28 cellular contexts compared by ENCODE assay signal in the genomic region with DNA sequence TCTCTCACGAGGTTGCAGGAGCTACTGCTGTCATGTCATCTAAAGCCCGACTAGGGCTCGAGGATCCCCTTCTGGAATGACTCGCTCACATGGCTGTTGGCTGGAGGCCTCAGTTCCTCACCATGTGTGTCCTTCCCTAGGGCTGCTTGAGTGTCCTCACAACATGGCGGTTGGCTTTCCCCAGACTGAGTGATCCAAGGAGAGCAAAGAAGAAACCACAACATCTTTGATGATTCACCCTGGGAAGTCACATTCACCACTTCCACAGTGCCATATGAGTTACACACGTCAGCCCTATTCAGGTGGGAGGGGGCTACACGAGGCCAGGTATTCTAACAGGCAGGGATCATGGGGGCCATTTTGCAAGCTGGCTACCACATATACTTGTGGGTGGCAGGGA.
DNase-seq lines count a peak whose midpoint lies in the region; ATAC-seq, FAIRE-seq and TF ChIP-seq lines count a peak whose summit lies in the region.
"Had no signal": no experiment of that assay in that cellular context is flagged by ENCODE, and none has a peak within 500 bp of the region (broad histone marks: within the 10 kb centered on the region; RNA-seq: fewer than 3 reads in every experiment).

No MANE protein-coding gene starts in this region.

- H3K4me1 Mint-ChIP-seq in activated naive CD8-positive, alpha-beta T cell treated with anti-CD3 and anti-CD28 coated beads, Interleukin-2, amount 50 U/mL, for 24 hours = no peaks in the 10 kb centered on the region
- no peaks in the 10 kb centered on the region for H3K4me1 Mint-ChIP-seq in activated naive CD8-positive, alpha-beta T cell treated with anti-CD3 and anti-CD28 coated beads for 36 hours
- H3K4me1 Mint-ChIP-seq: B cell had no signal

- in situ Hi-C loops in K562 (cut with MboI) = no loop called here

- H3K4me3 ChIP-seq in NB4 (ENCODE audit: low read depth, low read length) (no peak overlapping the region), K562 (no peak overlapping the region), WERI-Rb-1 (ENCODE audit: low read depth, low read length) (no peak overlapping the region)
- H3K4me3 ChIP-seq: esophagus muscularis mucosa, gastroesophageal sphincter, skin epidermis, stomach, thyroid gland, vagina had no signal

- no peaks in the 10 kb centered on the region for H3K27me3 Mint-ChIP-seq in activated naive CD8-positive, alpha-beta T cell treated with anti-CD3 and anti-CD28 coated beads, Interleukin-2, amount 50 U/mL, for 24 hours
- H3K27me3 Mint-ChIP-seq in activated naive CD8-positive, alpha-beta T cell treated with anti-CD3 and anti-CD28 coated beads for 36 hours = peaks cover 4% of the 10 kb centered on the region
- H3K27me3 Mint-ChIP-seq: activated naive CD8-positive, alpha-beta T cell; natural killer cell treated with Interleukin-12 subunit alpha and Interleukin-12 subunit beta and Interleukin-15 and Interleukin-18, amount 100 ng/mL, for 72 hours had no signal

- H3K9me3 Mint-ChIP-seq in activated naive CD8-positive, alpha-beta T cell treated with anti-CD3 and anti-CD28 coated beads, Interleukin-2, amount 50 U/mL, for 24 hours = no peaks in the 10 kb centered on the region
- no peaks in the 10 kb centered on the region for H3K9me3 Mint-ChIP-seq in activated naive CD8-positive, alpha-beta T cell treated with anti-CD3 and anti-CD28 coated beads for 36 hours
- H3K9me3 Mint-ChIP-seq: central memory CD8-positive, alpha-beta T cell; natural killer cell treated with Interleukin-12 subunit alpha and Interleukin-12 subunit beta and Interleukin-15 and Interleukin-18, amount 100 ng/mL, for 72 hours had no signal

- DNase-seq in activated naive CD8-positive, alpha-beta T cell treated with anti-CD3 and anti-CD28 coated beads, Interleukin-2, amount 50 U/mL, for 24 hours = no peak
- no peak for DNase-seq in activated naive CD8-positive, alpha-beta T cell treated with anti-CD3 and anti-CD28 coated beads for 36 hours
- DNase-seq in NB4 (ENCODE audit: low read depth) (peak; percentile 19), K562 (ENCODE audit: extremely low read depth in 1 of 4, low spot score in 3 of 4) (no peak), globus pallidus (ENCODE audit: low spot score) (no peak), WERI-Rb-1 (no peak)
- DNase-seq in stimulated activated CD4-positive, alpha-beta T cell treated with anti-CD3 and anti-CD28 coated beads, Interleukin-4, amount 100 ng/mL, for 1 hour = no peak
- DNase-seq: activated CD4-positive, alpha-beta memory T cell treated with anti-CD3 and anti-CD28 coated beads for 36 hours; activated CD8-positive, alpha-beta memory T cell treated with anti-CD3 and anti-CD28 coated beads, Interleukin-2, amount 50 U/mL, for 4 hours; NCI-H2029 treated with DMSO at 0.1 percent for 48 hours; NCI-H526; NK-92 treated with Interleukin-12 subunit alpha and Interleukin-12 subunit beta, amount 100 ng/mL, for 24 hours; stimulated activated CD8-positive, alpha-beta memory T cell treated with anti-CD3 and anti-CD28 coated beads, Interleukin-4, amount 100 ng/mL, for 48 hours; stomach; thyroid gland had no signal

- no peak for TF ChIP-seq EP300 in K562 (IDR thresholded peaks at IDR 0.05; ENCODE audit: low read length)

- no peaks in the 10 kb centered on the region for H3K36me3 Mint-ChIP-seq in activated naive CD8-positive, alpha-beta T cell treated with anti-CD3 and anti-CD28 coated beads, Interleukin-2, amount 50 U/mL, for 24 hours (ENCODE audit: low read depth)
- no peaks in the 10 kb centered on the region for H3K36me3 Mint-ChIP-seq in activated naive CD8-positive, alpha-beta T cell treated with anti-CD3 and anti-CD28 coated beads for 36 hours
- H3K36me3 Mint-ChIP-seq: activated CD4-positive, alpha-beta memory T cell treated with anti-CD3 and anti-CD28 coated beads for 36 hours; activated naive CD8-positive, alpha-beta T cell; natural killer cell treated with Interleukin-12 subunit alpha and Interleukin-12 subunit beta and Interleukin-15 and Interleukin-18, amount 100 ng/mL, for 72 hours had no signal

- no peak for TF ChIP-seq CTCF in NB4 (IDR thresholded peaks at IDR 0.05; ENCODE audit: low read depth, low read length)
- no peak for TF ChIP-seq CTCF in K562 (IDR thresholded peaks at IDR 0.05 in 2 of 3, conservative IDR thresholded peaks at IDR 0.05 in 1 of 3; ENCODE audit: insufficient read depth in 2 of 3, low read depth in 1 of 3, low read length in 3 of 3)
- TF ChIP-seq CTCF in WERI-Rb-1 (IDR thresholded peaks at IDR 0.05; ENCODE audit: low read depth, low read length) = no peak

- CTCF ChIA-PET in K562 (lab: Yijun Ruan, JAX; ENCODE audit: low intra/inter-chr PET ratio) = no interaction called here

- no peak for FAIRE-seq in K562 (lab: Jason Lieb, UNC)
- FAIRE-seq: islet of Langerhans had no signal

- H3K4me2 ChIP-seq in K562 (ENCODE audit: insufficient read depth, low read length) = no peak overlapping the region

- H3K9ac ChIP-seq in K562 (ENCODE audit: insufficient read depth in 1 of 2, low read depth in 2 of 2, low read length in 2 of 2) = no peak overlapping the region

- intact Hi-C loops in K562 (cut with micrococcal nuclease) = no loop called here

- 10% methylated on average over 7 of the region's 7 CpGs for WGBS in K562 (ENCODE audit: insufficient coverage, low coverage, missing lambda C conversion rate)

- TF ChIP-seq RAD21 in K562 (CRISPR knock-in tag; conservative IDR thresholded peaks at IDR 0.05 in 1 of 2, IDR thresholded peaks at IDR 0.05 in 1 of 2) = no peak

- H3K36me3 ChIP-seq in K562 (ENCODE audit: control insufficient read depth, insufficient read depth, low read length) (no peaks in the 10 kb centered on the region), WERI-Rb-1 (no peaks in the 10 kb centered on the region)
- H3K36me3 ChIP-seq: esophagus muscularis mucosa, gastroesophageal sphincter, stomach, thyroid gland, vagina had no signal

- H4K20me1 ChIP-seq in K562 (replicated peaks; ENCODE audit: control insufficient read depth, insufficient read depth, low read length) = no peaks in the 10 kb centered on the region

- H3K4me1 ChIP-seq in K562 (replicated peaks in 1 of 2; ENCODE audit: control insufficient read depth in 2 of 2, insufficient read depth in 2 of 2, low read length in 2 of 2) = no peaks in the 10 kb centered on the region; a peak in 1 of 5 replicates
- H3K4me1 ChIP-seq: esophagus muscularis mucosa, gastroesophageal sphincter, thyroid gland, vagina had no signal

- H3K27me3 ChIP-seq in K562 (ENCODE audit: control insufficient read depth in 2 of 2, insufficient read depth in 2 of 2, low read length in 2 of 2) (peaks cover 35 to 57% of the 10 kb centered on the region in 2 experiments; a peak in 4 of 5 replicates), WERI-Rb-1 (ENCODE audit: insufficient read depth, low read depth, severe bottlenecking) (no peaks in the 10 kb centered on the region)
- H3K27me3 ChIP-seq: stomach, thyroid gland, vagina had no signal

- H3K27ac ChIP-seq in K562 (ENCODE audit: extremely low read depth, low read depth, low read length) (no peak overlapping the region), WERI-Rb-1 (no peak overlapping the region)
- H3K27ac ChIP-seq: esophagus muscularis mucosa, gastroesophageal sphincter, skin epidermis, stomach, thyroid gland, vagina had no signal

- H3K79me2 ChIP-seq in K562 (ENCODE audit: control insufficient read depth, insufficient read depth, low read length) = no peaks in the 10 kb centered on the region

- BruUV-seq in K562 (replicated peaks; lab: Mats Ljungman, UMichigan) = no TSS peak

- peak; percentile 26 for ATAC-seq in activated naive CD8-positive, alpha-beta T cell treated with anti-CD3 and anti-CD28 coated beads, Interleukin-2, amount 50 U/mL, for 24 hours
- no peak for ATAC-seq in K562
- no peak for ATAC-seq in HG02759 (IDR thresholded peaks at IDR 0.05; ENCODE audit: unreplicated experiment)
- ATAC-seq: gastroesophageal sphincter; natural killer cell treated with Interleukin-12 subunit alpha and Interleukin-12 subunit beta and Interleukin-15 and Interleukin-18, amount 100 ng/mL, for 72 hours; Panc1 had no signal

- no peaks in the 10 kb centered on the region for H3K9me1 ChIP-seq in K562 (ENCODE audit: control insufficient read depth, insufficient read depth, low read length)

- POLR2A ChIA-PET in K562 (lab: Yijun Ruan, JAX) = no interaction called here

- TF ChIP-seq POLR2A in NB4 (IDR thresholded peaks at IDR 0.05; ENCODE audit: extremely low read depth, insufficient read length) (no peak), K562 (conservative IDR thresholded peaks at IDR 0.05) (no peak)

- H2AFZ ChIP-seq in K562 (ENCODE audit: low read depth, low read length) = no peak overlapping the region

- H3K27ac Mint-ChIP-seq in activated naive CD8-positive, alpha-beta T cell treated with anti-CD3 and anti-CD28 coated beads, Interleukin-2, amount 50 U/mL, for 24 hours = no peak overlapping the region
- no peak overlapping the region for H3K27ac Mint-ChIP-seq in activated naive CD8-positive, alpha-beta T cell treated with anti-CD3 and anti-CD28 coated beads for 36 hours
- H3K27ac Mint-ChIP-seq: activated CD4-positive, alpha-beta memory T cell treated with anti-CD3 and anti-CD28 coated beads for 36 hours; activated naive CD8-positive, alpha-beta T cell; activated T-helper 1 cell treated with anti-CD3 and anti-CD28 coated beads, Interleukin-12 subunit alpha, Interleukin-12 subunit beta, Interleukin-2, Interleukin-4 antibody, amounts not matched to agents 30 ng/mL and 10 ng/mL and 1 ng/mL, durations not matched to agents 14 hours and 24 hours and 36 hours; B cell; dendritic cell treated with granulocyte-macrophage colony-stimulating factor and Interleukin-4, amounts not matched to agents 40 ng/mL and 50 ng/mL, for 4 days; natural killer cell treated with Interleukin-12 subunit alpha and Interleukin-12 subunit beta and Interleukin-15 and Interleukin-18, amount 100 ng/mL, for 72 hours had no signal

- H3K4me3 Mint-ChIP-seq in activated naive CD8-positive, alpha-beta T cell treated with anti-CD3 and anti-CD28 coated beads, Interleukin-2, amount 50 U/mL, for 24 hours = no peak overlapping the region
- no peak overlapping the region for H3K4me3 Mint-ChIP-seq in activated naive CD8-positive, alpha-beta T cell treated with anti-CD3 and anti-CD28 coated beads for 36 hours
- H3K4me3 Mint-ChIP-seq: activated CD4-positive, alpha-beta memory T cell treated with anti-CD3 and anti-CD28 coated beads for 36 hours; activated naive CD8-positive, alpha-beta T cell; activated T-helper 1 cell treated with anti-CD3 and anti-CD28 coated beads, Interleukin-12 subunit alpha, Interleukin-12 subunit beta, Interleukin-2, Interleukin-4 antibody, amounts not matched to agents 30 ng/mL and 10 ng/mL and 1 ng/mL, durations not matched to agents 14 hours and 24 hours and 36 hours; B cell; central memory CD8-positive, alpha-beta T cell; dendritic cell treated with granulocyte-macrophage colony-stimulating factor and Interleukin-4, amounts not matched to agents 40 ng/mL and 50 ng/mL, for 4 days; natural killer cell treated with Interleukin-12 subunit alpha and Interleukin-12 subunit beta and Interleukin-15 and Interleukin-18, amount 100 ng/mL, for 72 hours had no signal

- H3K9me3 ChIP-seq in K562 (replicated peaks; ENCODE audit: control insufficient read depth, insufficient read depth, low read depth, low read length) (peaks cover 4% of the 10 kb centered on the region; the same call in 1 of the 2 replicates), WERI-Rb-1 (ENCODE audit: severe bottlenecking) (peaks cover 3% of the 10 kb centered on the region)
- H3K9me3 ChIP-seq: esophagus muscularis mucosa, stomach, thyroid gland, vagina had no signal
